In the genomic region with DNA sequence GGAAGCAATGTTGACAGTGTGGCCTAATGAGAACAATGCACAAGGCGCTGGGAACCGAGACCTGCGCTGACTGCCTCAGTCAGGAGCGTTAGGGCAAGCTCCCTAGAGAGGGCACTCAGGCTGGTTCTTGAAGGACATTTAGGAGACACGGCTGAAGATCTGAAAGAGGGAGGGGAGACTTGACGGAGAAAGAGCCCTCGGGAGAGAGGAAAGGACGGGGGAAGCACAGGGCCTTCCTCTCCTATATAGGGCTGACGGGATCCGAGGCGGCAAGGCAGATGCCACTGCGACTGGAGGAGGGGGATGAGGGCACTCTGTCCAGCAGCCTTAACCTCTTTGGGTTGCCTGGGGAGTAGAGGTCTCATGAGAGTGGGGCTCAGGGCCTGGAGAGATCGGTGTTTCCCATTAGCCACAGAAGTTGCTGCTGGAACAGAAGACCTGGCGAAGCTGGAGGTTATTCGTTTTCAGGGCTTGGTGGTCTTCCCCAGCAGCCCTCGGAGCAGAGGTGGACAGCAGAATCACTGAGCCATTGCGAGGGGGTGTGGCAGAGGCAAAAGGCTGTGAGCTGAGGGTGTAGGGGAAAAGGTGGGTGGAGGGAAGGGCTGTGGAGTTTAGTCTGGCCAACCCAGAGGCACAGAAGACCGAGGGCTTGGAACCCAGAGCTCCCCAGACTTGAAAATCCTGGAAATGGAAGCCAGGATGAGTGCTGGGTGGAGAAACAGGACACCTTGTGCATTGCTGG, we compare ENCODE assay signal across 1 cellular context.
TF ChIP-seq lines count a peak whose summit lies in the region.

No MANE protein-coding gene starts in this region.

TF ChIP-seq in IMR-90, 13 proteins besides CTCF, POLR2A, EP300 and RAD21 (continued from another document):
- TF ChIP-seq, protein P1, sequence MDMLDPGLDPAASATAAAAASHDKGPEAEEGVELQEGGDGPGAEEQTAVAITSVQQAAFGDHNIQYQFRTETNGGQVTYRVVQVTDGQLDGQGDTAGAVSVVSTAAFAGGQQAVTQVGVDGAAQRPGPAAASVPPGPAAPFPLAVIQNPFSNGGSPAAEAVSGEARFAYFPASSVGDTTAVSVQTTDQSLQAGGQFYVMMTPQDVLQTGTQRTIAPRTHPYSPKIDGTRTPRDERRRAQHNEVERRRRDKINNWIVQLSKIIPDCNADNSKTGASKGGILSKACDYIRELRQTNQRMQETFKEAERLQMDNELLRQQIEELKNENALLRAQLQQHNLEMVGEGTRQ (IDR thresholded peaks at IDR 0.05; ENCODE audit: low read depth, low read length), result no peak
- no peak for TF ChIP-seq CEBPB (IDR thresholded peaks at IDR 0.05; ENCODE audit: low read depth, low read length)
- TF ChIP-seq RCOR1 (IDR thresholded peaks at IDR 0.05; ENCODE audit: insufficient replicate concordance, low read length), result no peak
- TF ChIP-seq NFE2L2 (IDR thresholded peaks at IDR 0.05; ENCODE audit: low read depth, low read length), result no peak
TF ChIP-seq in IMR-90: peak in this region for 0.
